ENCODE assay signal across 30 cellular contexts in genomic region chr17:55531053-55531728, GRCh38. TPM values are rescaled to one million over a fixed set of nuclear protein-coding genes. Genes with fewer than 3 reads are reported as not detected.
"Had no signal": no experiment of that assay in that cellular context is flagged by ENCODE, and none has a peak within 500 bp of the region (broad histone marks: within the 10 kb centered on the region; RNA-seq: fewer than 3 reads in every experiment).

No MANE protein-coding gene starts in this region.

- H3K36me3 Mint-ChIP-seq: mesothelial cell of epicardium; naive thymus-derived CD4-positive, alpha-beta T cell; natural killer cell treated with Interleukin-12 subunit alpha and Interleukin-12 subunit beta and Interleukin-15 and Interleukin-18, amount 100 ng/mL, for 72 hours; stimulated activated naive B cell treated with anti-CD40 and anti-IgM and Interleukin-4, amounts not matched to agents 10 μg/mL and 1 μg/mL and 100 μg/mL, for 72 hours had no signal

- H3K4me2 ChIP-seq: hepatocyte, smooth muscle cell had no signal

- H2AFZ ChIP-seq: hepatocyte had no signal

- H3K4me3 ChIP-seq: heart right ventricle, hepatocyte, lower lobe of right lung, ovary, prostate gland, sigmoid colon, smooth muscle cell, stomach, testis, thyroid gland, transverse colon, upper lobe of right lung had no signal

- H3K9me3 Mint-ChIP-seq: naive thymus-derived CD4-positive, alpha-beta T cell; natural killer cell treated with Interleukin-12 subunit alpha and Interleukin-12 subunit beta and Interleukin-15 and Interleukin-18, amount 100 ng/mL, for 72 hours; stimulated activated naive B cell treated with anti-CD40 and anti-IgM and Interleukin-4, amounts not matched to agents 10 μg/mL and 1 μg/mL and 100 μg/mL, for 72 hours had no signal

- H3K4me1 Mint-ChIP-seq: stimulated activated naive B cell treated with anti-CD40 and anti-IgM and Interleukin-4, amounts not matched to agents 10 μg/mL and 1 μg/mL and 100 μg/mL, for 72 hours had no signal

- ATAC-seq: heart right ventricle; left ventricle myocardium superior; lower lobe of right lung; naive thymus-derived CD4-positive, alpha-beta T cell; natural killer cell treated with Interleukin-12 subunit alpha and Interleukin-12 subunit beta and Interleukin-15 and Interleukin-18, amount 100 ng/mL, for 72 hours; right cardiac atrium; stimulated activated naive B cell treated with anti-CD40 and anti-IgM and Interleukin-4, amounts not matched to agents 10 μg/mL and 1 μg/mL and 100 μg/mL, for 72 hours; stimulated activated naive CD8-positive, alpha-beta T cell treated with anti-CD3 and anti-CD28 coated beads, Interleukin-15, Interleukin-2, amounts not matched to agents 100 U/mL and 50 U/mL, for 24 hours; upper lobe of right lung had no signal

- H3K9me3 ChIP-seq: heart right ventricle, lower lobe of right lung, ovary, prostate gland, sigmoid colon, stomach, testis, thyroid gland, transverse colon, upper lobe of right lung had no signal

- H3K27ac Mint-ChIP-seq: mesothelial cell of epicardium; naive thymus-derived CD4-positive, alpha-beta T cell; natural killer cell treated with Interleukin-12 subunit alpha and Interleukin-12 subunit beta and Interleukin-15 and Interleukin-18, amount 100 ng/mL, for 72 hours; stimulated activated naive B cell treated with anti-CD40 and anti-IgM and Interleukin-4, amounts not matched to agents 10 μg/mL and 1 μg/mL and 100 μg/mL, for 72 hours had no signal

- H3K4me1 ChIP-seq: prostate gland, sigmoid colon, testis, thyroid gland, upper lobe of right lung had no signal

- H3K4me3 Mint-ChIP-seq: mesothelial cell of epicardium; naive thymus-derived CD4-positive, alpha-beta T cell; natural killer cell treated with Interleukin-12 subunit alpha and Interleukin-12 subunit beta and Interleukin-15 and Interleukin-18, amount 100 ng/mL, for 72 hours; stimulated activated naive B cell treated with anti-CD40 and anti-IgM and Interleukin-4, amounts not matched to agents 10 μg/mL and 1 μg/mL and 100 μg/mL, for 72 hours had no signal

- H3K36me3 ChIP-seq: heart right ventricle, lower lobe of right lung, ovary, prostate gland, sigmoid colon, stomach, thyroid gland, transverse colon, upper lobe of right lung had no signal

- H3K27me3 ChIP-seq: hepatocyte, ovary, sigmoid colon, stomach, testis, thyroid gland, transverse colon, upper lobe of right lung had no signal

- DNase-seq: heart right ventricle; islet precursor cell; left ventricle myocardium superior; lower lobe of right lung; mammary epithelial cell; mesenchymal stem cell; naive thymus-derived CD4-positive, alpha-beta T cell; ovary; retina; right cardiac atrium; sigmoid colon; stimulated activated CD4-positive, alpha-beta T cell treated with anti-CD3 and anti-CD28 coated beads, Interleukin-1b, Interleukin-23, amount 100 ng/mL, for 48 hours; stimulated activated CD4-positive, alpha-beta T cell treated with anti-CD3 and anti-CD28 coated beads, Interleukin-4, amount 100 ng/mL, for 1 hour; stimulated activated naive B cell treated with anti-CD40 and anti-IgM and Interleukin-4, amounts not matched to agents 10 μg/mL and 1 μg/mL and 100 μg/mL, for 72 hours; stimulated activated naive CD8-positive, alpha-beta T cell treated with anti-CD3 and anti-CD28 coated beads, Interleukin-15, Interleukin-2, amounts not matched to agents 100 U/mL and 50 U/mL, for 24 hours; stomach; testis; thyroid gland; transverse colon; upper lobe of right lung had no signal

- H3K79me2 ChIP-seq: hepatocyte had no signal

- H3K27ac ChIP-seq: heart right ventricle, hepatocyte, lower lobe of right lung, ovary, prostate gland, sigmoid colon, stomach, testis, thyroid gland, transverse colon, upper lobe of right lung had no signal

RNA-seq across cellular contexts. Expression of gene SMIM36, which starts 19.9 kb away (rescaled TPM):
- total RNA-seq: heart right ventricle; hepatocyte; kidney epithelial cell; left ventricle myocardium superior; lower lobe of right lung; mammary epithelial cell; mesothelial cell of epicardium; mononuclear cell; naive thymus-derived CD4-positive, alpha-beta T cell; natural killer cell treated with Interleukin-12 subunit alpha and Interleukin-12 subunit beta and Interleukin-15 and Interleukin-18, amount 100 ng/mL, for 72 hours; omental fat pad; ovary; prostate gland; right cardiac atrium; sigmoid colon; skeletal muscle tissue; smooth muscle cell; stomach; thyroid gland; transverse colon; upper lobe of right lung had no signal
- polyA plus RNA-seq: heart right ventricle; hepatocyte; mammary epithelial cell; naive thymus-derived CD4-positive, alpha-beta T cell; neural cell; ovary; right cardiac atrium; sigmoid colon; smooth muscle cell; stomach had no signal
